ENCODE assay signal across 8 cellular contexts in genomic region chr1:40708750-40709099, GRCh38. TPM values are rescaled to one million over a fixed set of nuclear protein-coding genes. Genes with fewer than 3 reads are reported as not detected.
A peak's percentile ranks its signal among the peaks of the same experiment; 100 is the strongest.
DNase-seq lines count a peak whose midpoint lies in the region; ATAC-seq and FAIRE-seq lines count a peak whose summit lies in the region.

No MANE protein-coding gene starts in this region.

- no peaks in the 10 kb centered on the region for H3K9me3 ChIP-seq in endocrine pancreas (ENCODE audit: control insufficient read depth, low read length)
- H3K9me3 ChIP-seq in mononuclear cell (ENCODE audit: low read depth, low read length), result no peaks in the 10 kb centered on the region

- peak overlapping the region; percentile 33 for H3K9ac ChIP-seq in endocrine pancreas (ENCODE audit: control insufficient read depth, insufficient read depth, low read length)

- DNase-seq in GM04504 (ENCODE audit: low read depth) (peak; percentile 59), HTR-8/SVneo (ENCODE audit: insufficient read length, low spot score) (peak; percentile 81), RPMI8226 (peak; percentile 75), COLO829 (ENCODE audit: low spot score) (no peak)
- no peak for DNase-seq in stimulated activated CD4-positive, alpha-beta T cell treated with anti-CD3 and anti-CD28 coated beads, Interleukin-4, amount 100 ng/mL, for 24 hours

- ATAC-seq in GM21528 (IDR thresholded peaks at IDR 0.05; ENCODE audit: low FRiP score, unreplicated experiment), result peak; percentile 61

- peaks cover 25% of the 10 kb centered on the region for H3K4me1 ChIP-seq in endocrine pancreas (ENCODE audit: control insufficient read depth, insufficient read depth, low read length)
- H3K4me1 ChIP-seq in mononuclear cell (ENCODE audit: insufficient read depth, low read length), result peaks cover 65% of the 10 kb centered on the region

- peak overlapping the region; percentile 83 for H3K4me3 ChIP-seq in endocrine pancreas (ENCODE audit: control insufficient read depth, insufficient read depth, low read length)
- peak overlapping the region; percentile 52 for H3K4me3 ChIP-seq in mononuclear cell (ENCODE audit: low read length)

- no peaks in the 10 kb centered on the region for H3K36me3 ChIP-seq in endocrine pancreas (ENCODE audit: control insufficient read depth, insufficient read depth, low read length)

- no peak for FAIRE-seq in HTR-8/SVneo (lab: Jason Lieb, UNC)

- H3K27me3 ChIP-seq in endocrine pancreas (ENCODE audit: control insufficient read depth, insufficient read depth, low read length) (no peaks in the 10 kb centered on the region), mononuclear cell (ENCODE audit: insufficient read depth, low read length) (no peaks in the 10 kb centered on the region)

RNA-seq across cellular contexts. Expression of gene NFYC, which starts 17.2 kb away (rescaled TPM):
- total RNA-seq in mononuclear cell, result 19.4 TPM

RNA-seq across cellular contexts. Expression of gene RIMS3, which starts 43.2 kb away (rescaled TPM):
- total RNA-seq in mononuclear cell, result 0.84 TPM

Comparison
In these comparisons a context has a peak if more than half of its experiments do, and no peak if none do; other contexts are left out.
1. DNase-seq: peak in GM04504 (single experiment), HTR-8/SVneo (single experiment) and RPMI8226 (single experiment); none in stimulated activated CD4-positive, alpha-beta T cell treated with anti-CD3 and anti-CD28 coated beads, Interleukin-4, amount 100 ng/mL, for 24 hours (single experiment) and COLO829 (single experiment).